In the genomic region with DNA sequence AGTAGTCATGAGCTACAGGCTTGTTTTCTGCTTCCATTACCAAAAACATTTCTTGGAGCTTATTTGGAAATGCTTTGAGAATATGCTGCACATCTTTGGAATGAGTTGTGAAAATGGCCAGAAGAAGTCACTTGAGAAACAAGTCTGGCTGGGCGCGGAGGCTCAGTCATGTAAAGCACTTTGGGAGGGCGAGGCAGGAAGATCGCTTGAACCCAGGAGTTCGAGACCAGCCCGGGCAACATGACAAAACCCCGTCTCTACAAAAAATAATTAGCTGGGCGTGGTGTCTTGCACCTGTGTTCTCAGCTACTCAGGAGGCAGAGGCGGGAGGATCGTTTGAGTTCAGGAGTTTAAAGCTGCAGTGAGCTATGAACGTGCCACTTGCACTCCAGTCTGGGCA, we compare ENCODE assay signal across 8 cellular contexts. TPM values are rescaled to one million over a fixed set of nuclear protein-coding genes. Genes with fewer than 3 reads are reported as not detected.
DNase-seq lines count a peak whose midpoint lies in the region; TF ChIP-seq lines count a peak whose summit lies in the region.

No MANE protein-coding gene starts in this region.

- H2AFZ ChIP-seq in PC-9 = peak overlapping the region; percentile 90; the same call in 1 of the 2 replicates
- no peak overlapping the region for H2AFZ ChIP-seq in parathyroid adenoma

- TSS peak; percentile 56 for BruUV-seq in PC-9 (replicated peaks; lab: Mats Ljungman, UMichigan)

- CTCF ChIA-PET in PC-9 (lab: Charles Lee) = no interaction called here

- no peak overlapping the region for H3K9ac ChIP-seq in parathyroid adenoma

- H3K9me3 ChIP-seq in DOHH2 (ENCODE audit: control insufficient read depth, insufficient read depth, low read length) = no peaks in the 10 kb centered on the region
- H3K9me3 ChIP-seq in PC-9 (ENCODE audit: insufficient read depth, low read depth) = no peaks in the 10 kb centered on the region
- no peaks in the 10 kb centered on the region for H3K9me3 ChIP-seq in parathyroid adenoma (ENCODE audit: control insufficient read depth, low read length)

- H3K4me3 ChIP-seq in DOHH2 (ENCODE audit: low read length) (peak overlapping the region; percentile 85), PC-9 (peak overlapping the region; percentile 74), epithelial cell of proximal tubule (ENCODE audit: low read depth, low read length) (peak overlapping the region; percentile 77), parathyroid adenoma (ENCODE audit: low read depth, low read length) (peak overlapping the region; percentile 91)

- intact Hi-C loops in PC-9 (cut with micrococcal nuclease; ENCODE audit: unreplicated experiment) = no loop called here

- H3K4me2 ChIP-seq in DOHH2 (ENCODE audit: low read length) = peak overlapping the region; percentile 96
- H3K4me2 ChIP-seq in PC-9 = peak overlapping the region; percentile 96
- peak overlapping the region; percentile 85 for H3K4me2 ChIP-seq in parathyroid adenoma (ENCODE audit: low read length)

- H3K27ac ChIP-seq in DOHH2 (ENCODE audit: low read depth, low read length) (peak overlapping the region; percentile 58), PC-9 (no peak overlapping the region), parathyroid adenoma (no peak overlapping the region)

- POLR2A ChIA-PET in PC-9 (lab: Charles Lee; ENCODE audit: unreplicated experiment) = interaction anchor here (0.6 to 0.7 kb wide), 2 partner anchors 13 to 1954 kb away, joined by 5 to 7 read pairs; no protein-coding TSS in a partner anchor

- H3K36me3 ChIP-seq in DOHH2 (ENCODE audit: control insufficient read depth, low read length) (peaks cover 50% of the 10 kb centered on the region), PC-9 (ENCODE audit: low read depth) (no peaks in the 10 kb centered on the region), parathyroid adenoma (ENCODE audit: control insufficient read depth, insufficient read depth, low read length) (no peaks in the 10 kb centered on the region)

- H3K9me2 ChIP-seq in DOHH2 (replicated peaks; ENCODE audit: control insufficient read depth, low read length) = no peaks in the 10 kb centered on the region
- no peaks in the 10 kb centered on the region for H3K9me2 ChIP-seq in PC-9 (ENCODE audit: insufficient read depth)

- DNase-seq in PC-9 = no peak
- DNase-seq in epithelial cell of proximal tubule (ENCODE audit: low read depth) = no peak
- no peak for DNase-seq in SIG-M5 treated with dmso at 0.1 percent for 504 hours (lab: John Stamatoyannopoulos, UW; ENCODE audit: unreplicated experiment)
- DNase-seq in UCSD-AML1 (lab: John Stamatoyannopoulos, UW; ENCODE audit: unreplicated experiment) = no peak
- DNase-seq in NOMO-1 treated with DMSO at 0.1 percent for 48 hours (lab: John Stamatoyannopoulos, UW; ENCODE audit: unreplicated experiment) = no peak
- DNase-seq in kidney glomerular epithelial cell (lab: John Stamatoyannopoulos, UW) = no peak

- H3F3A ChIP-seq in DOHH2 (ENCODE audit: control insufficient read depth, insufficient read depth) (peaks cover 34% of the 10 kb centered on the region), PC-9 (ENCODE audit: insufficient read depth, low read depth) (peaks cover 41% of the 10 kb centered on the region)

- peaks cover 7% of the 10 kb centered on the region; the same call in 1 of the 2 replicates for H4K20me1 ChIP-seq in DOHH2 (ENCODE audit: control insufficient read depth, insufficient read depth, low read depth, low read length)
- H4K20me1 ChIP-seq in PC-9 (ENCODE audit: insufficient read depth) = 0 out of 2 replicates have a peak, but pooled peaks cover 4% of the 10 kb centered on the region

- H3K4me1 ChIP-seq in DOHH2 (ENCODE audit: control insufficient read depth, low read length) (peaks cover 47% of the 10 kb centered on the region), PC-9 (replicated peaks; ENCODE audit: insufficient read depth) (peaks cover 26% of the 10 kb centered on the region), parathyroid adenoma (peaks cover 9% of the 10 kb centered on the region)

- H3K27me3 ChIP-seq in DOHH2 (ENCODE audit: control insufficient read depth, low read length) (no peaks in the 10 kb centered on the region), PC-9 (ENCODE audit: insufficient read depth, low read depth) (no peaks in the 10 kb centered on the region), parathyroid adenoma (ENCODE audit: control insufficient read depth, insufficient read depth, low read length) (no peaks in the 10 kb centered on the region)

- H3K79me2 ChIP-seq in DOHH2 (ENCODE audit: control insufficient read depth, low read length) = peaks cover 91% of the 10 kb centered on the region
- H3K79me2 ChIP-seq in PC-9 (ENCODE audit: low read depth) = peaks cover 54% of the 10 kb centered on the region
- peaks cover 8% of the 10 kb centered on the region for H3K79me2 ChIP-seq in parathyroid adenoma

- no peak for TF ChIP-seq CTCF in DOHH2 (IDR thresholded peaks at IDR 0.05; ENCODE audit: low read depth, low read length, poor library complexity, severe bottlenecking)
- TF ChIP-seq CTCF in PC-9 (conservative IDR thresholded peaks at IDR 0.05) = no peak
- TF ChIP-seq CTCF in epithelial cell of proximal tubule (conservative IDR thresholded peaks at IDR 0.05; ENCODE audit: low read depth, low read length) = no peak
- no peak for TF ChIP-seq CTCF in parathyroid adenoma (IDR thresholded peaks at IDR 0.05)

RNA-seq across cellular contexts. Expression of gene CHCHD1, which starts 0.9 kb away (rescaled TPM):
- total RNA-seq in PC-9 (2021) (44.1 and 44.5 TPM in 2 replicates), epithelial cell of proximal tubule (62.5 and 89.8 TPM in 2 replicates)

RNA-seq across cellular contexts. Expression of gene ZSWIM8, which starts 4.4 kb away (rescaled TPM):
- total RNA-seq in PC-9 (2021) (49.2 and 70.0 TPM in 2 replicates), epithelial cell of proximal tubule (31.5 and 40.3 TPM in 2 replicates)

RNA-seq across cellular contexts. Expression of gene NDST2, which starts 30.4 kb away (rescaled TPM):
- total RNA-seq in PC-9 (2021) = 20.4 and 22.8 TPM in 2 replicates
- total RNA-seq in epithelial cell of proximal tubule = 10.3 and 12.3 TPM in 2 replicates

RNA-seq across cellular contexts. Expression of gene SEC24C, which starts 36.8 kb away (rescaled TPM):
- total RNA-seq in PC-9 (2021) (83.1 and 105 TPM in 2 replicates), epithelial cell of proximal tubule (54.3 and 66.1 TPM in 2 replicates)
